Comparison of ENCODE assay signal across 32 cellular contexts in the genomic region with DNA sequence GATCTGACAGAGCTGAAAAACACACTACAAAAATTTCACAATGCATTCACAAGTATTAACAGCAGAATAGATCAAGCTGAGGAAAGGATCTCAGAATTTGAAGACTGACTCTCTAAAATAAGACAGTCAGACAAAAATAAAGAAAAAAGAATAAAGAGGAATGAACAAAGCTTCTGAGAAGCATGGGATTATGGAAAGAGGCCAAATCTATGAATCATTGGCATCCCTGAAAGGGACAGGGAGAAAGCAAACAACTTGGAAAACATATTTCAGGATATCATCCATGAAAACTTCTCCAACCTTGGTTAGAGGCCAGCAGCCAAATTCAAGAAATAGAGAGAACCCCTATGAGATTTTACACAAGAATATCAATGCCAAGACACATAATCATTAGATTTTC.
DNase-seq lines count a peak whose midpoint lies in the region; ATAC-seq and TF ChIP-seq lines count a peak whose summit lies in the region.
"Had no signal": no experiment of that assay in that cellular context is flagged by ENCODE, and none has a peak within 500 bp of the region (broad histone marks: within the 10 kb centered on the region; RNA-seq: fewer than 3 reads in every experiment).

No MANE protein-coding gene starts in this region.

- 0 out of 2 replicates have a peak, but pooled peaks cover under 1% of the 10 kb centered on the region for H3K27me3 ChIP-seq in Karpas-422 (ENCODE audit: low read length)
- H3K27me3 ChIP-seq: ovary, testis, uterus had no signal

- no peaks in the 10 kb centered on the region for H3K4me1 ChIP-seq in Karpas-422 (ENCODE audit: low read length)
- H3K4me1 ChIP-seq: testis, uterus had no signal

- no peaks in the 10 kb centered on the region for H3K9me3 ChIP-seq in Karpas-422 (ENCODE audit: low read length)
- H3K9me3 ChIP-seq: ovary, testis, uterus had no signal

- H3K79me2 ChIP-seq in Karpas-422 (ENCODE audit: low read length): no peaks in the 10 kb centered on the region

- in situ Hi-C loops in astrocyte of the spinal cord (cut with HindIII; ENCODE audit: low sequenced_read_pairs): no loop called here

- no peaks in the 10 kb centered on the region for H4K20me1 ChIP-seq in Karpas-422 (ENCODE audit: insufficient read depth, low read depth, low read length)

- TF ChIP-seq CTCF in astrocyte of the spinal cord (IDR thresholded peaks at IDR 0.05; ENCODE audit: low read depth, low read length) (no peak), fibroblast of pulmonary artery (IDR thresholded peaks at IDR 0.05; ENCODE audit: low read length, missing control alignments) (no peak)

- no peak overlapping the region for H3K27ac ChIP-seq in Karpas-422 (ENCODE audit: low read length)
- H3K27ac ChIP-seq: A549, ovary, RWPE1, testis, uterus had no signal

- H3K4me2 ChIP-seq in Karpas-422 (ENCODE audit: low read depth, low read length, poor library complexity, severe bottlenecking): no peak overlapping the region
- H3K4me2 ChIP-seq: A549 had no signal

- H3K36me3 ChIP-seq in Karpas-422 (ENCODE audit: insufficient read depth, low read length): no peaks in the 10 kb centered on the region
- H3K36me3 ChIP-seq: ovary, uterus had no signal

- H3K9me2 ChIP-seq in Karpas-422 (replicated peaks; ENCODE audit: insufficient read depth, low read length): no peaks in the 10 kb centered on the region

- no peak for ATAC-seq in HG03045 (IDR thresholded peaks at IDR 0.05; ENCODE audit: unreplicated experiment)
- ATAC-seq: A549, GM12878, left ventricle myocardium superior, right cardiac atrium, T-cell had no signal

- DNase-seq in EH (ENCODE audit: low read depth): peak; percentile 71
- DNase-seq in Karpas-422: peak; percentile 4
- peak; percentile 20 for DNase-seq in astrocyte of the spinal cord (ENCODE audit: low read depth, low spot score)
- DNase-seq in fibroblast of pulmonary artery (ENCODE audit: low read depth): peak; percentile 65
- DNase-seq in HPDE6-E6E7 (ENCODE audit: extremely low spot score): no peak
- no peak for DNase-seq in SHP77 treated with DMSO at 0.1 percent for 48 hours (lab: John Stamatoyannopoulos, UW)
- DNase-seq in cortex of kidney (lab: John Stamatoyannopoulos, UW): no peak
- DNase-seq: activated CD4-positive, alpha-beta T cell treated with anti-CD3 and anti-CD28 coated beads, Interleukin-2, amount 10 ng/mL, durations not matched to agents 24 days and 14 days; activated effector memory CD4-positive, alpha-beta T cell treated with anti-CD3 and anti-CD28 coated beads, Interleukin-2, amount 50 U/mL, for 16 hours; activated naive CD8-positive, alpha-beta T cell treated with anti-CD3 and anti-CD28 coated beads for 36 hours; activated T-cell treated with anti-CD3 and anti-CD28 coated beads, Interleukin-2, amount 50 U/mL, for 1 hour; AML-193; aorta; CD4-positive, alpha-beta T cell; central memory CD4-positive, alpha-beta T cell; H7; islet precursor cell; left ventricle myocardium superior; NCI-H1092 treated with DMSO at 0.1 percent for 48 hours; NCI-H187; NCI-H82; ovary; right cardiac atrium; stimulated activated CD4-positive, alpha-beta T cell treated with anti-CD3 and anti-CD28 coated beads, Interleukin-1b, Interleukin-23, amount 100 ng/mL, for 48 hours; stimulated activated naive CD4-positive, alpha-beta T cell treated with Interleukin-2 at 50 U/mL for 16 hours; T-cell; testis; uterus had no signal

- no peak overlapping the region for H3K4me3 ChIP-seq in Karpas-422 (ENCODE audit: low read length)
- no peak overlapping the region for H3K4me3 ChIP-seq in astrocyte of the spinal cord (ENCODE audit: low read depth, low read length)
- H3K4me3 ChIP-seq in fibroblast of pulmonary artery (replicated peaks; ENCODE audit: low read depth, low read length): no peak overlapping the region
- H3K4me3 ChIP-seq: A549, GM12878, ovary, testis, uterus had no signal

- H3K9ac ChIP-seq in Karpas-422 (ENCODE audit: low read length): no peak overlapping the region

- no peak overlapping the region for H2AFZ ChIP-seq in Karpas-422 (ENCODE audit: low read length)

Comparison
In these comparisons a context has a peak if more than half of its experiments do, and no peak if none do; other contexts are left out.
1. DNase-seq: peak in EH (single experiment), Karpas-422 (single experiment), astrocyte of the spinal cord (single experiment) and fibroblast of pulmonary artery (single experiment); none in HPDE6-E6E7 (single experiment), SHP77 treated with DMSO at 0.1 percent for 48 hours (single experiment) and cortex of kidney (single experiment).